ENCODE assay signal across 8 cellular contexts in the genomic region with DNA sequence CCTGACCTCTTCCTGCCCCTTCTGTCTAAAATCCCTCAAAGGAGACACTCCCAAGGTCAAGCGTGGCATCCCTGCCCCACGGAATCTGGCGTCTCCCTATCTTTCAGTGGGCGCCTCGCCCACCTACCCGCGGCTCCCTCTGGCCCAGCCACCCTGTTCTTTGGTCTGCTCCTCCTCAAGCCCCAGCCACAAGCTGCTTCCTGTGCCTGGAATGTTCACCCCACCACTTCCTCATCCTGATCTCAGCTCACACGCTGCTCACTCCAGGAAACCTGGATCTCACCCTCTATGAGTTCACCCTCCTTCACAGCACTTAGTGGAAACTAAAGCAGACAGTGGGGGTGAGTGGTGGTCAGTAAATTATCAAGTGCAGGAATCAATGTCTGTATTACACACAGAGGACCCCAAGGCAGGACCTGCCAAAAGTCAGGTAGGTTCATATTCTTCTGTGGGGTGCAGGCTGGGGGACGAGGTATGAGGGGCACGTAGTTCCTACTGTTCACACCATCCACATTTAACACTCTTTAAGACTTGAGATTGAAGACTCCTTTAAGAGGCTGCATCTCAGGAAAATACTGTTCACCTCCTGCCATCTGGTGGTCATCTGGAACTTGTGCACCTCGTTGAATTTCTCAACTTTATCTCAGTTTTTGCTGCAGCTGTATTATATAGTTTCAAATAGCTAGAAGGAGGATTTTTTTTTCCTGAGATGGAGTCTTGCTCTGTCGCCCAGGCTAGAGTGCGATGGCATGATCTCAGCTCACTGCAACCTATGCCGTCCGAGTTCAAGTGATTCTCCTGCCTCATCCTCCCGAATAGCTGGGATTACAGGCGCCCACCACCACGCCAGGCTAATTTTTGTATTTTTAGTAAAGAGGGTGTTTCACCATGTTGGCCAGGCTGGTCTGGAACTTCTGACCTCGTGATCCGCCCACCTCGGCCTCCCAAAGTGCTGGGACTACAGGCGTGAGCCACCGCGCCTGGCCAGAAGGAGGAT.
DNase-seq lines count a peak whose midpoint lies in the region; ATAC-seq and TF ChIP-seq lines count a peak whose summit lies in the region.

No MANE protein-coding gene starts in this region.

- no peaks in the 10 kb centered on the region for H3K36me3 ChIP-seq in MM.1S (replicated peaks; ENCODE audit: insufficient read depth, low read length)
- H3K36me3 ChIP-seq in cardiac muscle cell, result no peaks in the 10 kb centered on the region
- no peaks in the 10 kb centered on the region for H3K36me3 ChIP-seq in gastrocnemius medialis

- no peak for TF ChIP-seq POLR2A in gastrocnemius medialis (IDR thresholded peaks at IDR 0.05)

- no peak overlapping the region for H3K27ac Mint-ChIP-seq in WTC11

- no peaks in the 10 kb centered on the region for H3K27me3 ChIP-seq in MM.1S (replicated peaks; ENCODE audit: insufficient read depth, low read length)
- H3K27me3 ChIP-seq in cardiac muscle cell, result no peaks in the 10 kb centered on the region
- H3K27me3 ChIP-seq in gastrocnemius medialis, result no peaks in the 10 kb centered on the region

- intact Hi-C loops in gastrocnemius medialis (cut with DNase I; ENCODE audit: low total_unique reads), result loop anchor here (2.0 kb wide), 1 partner anchor 562 kb away; no protein-coding TSS in a partner anchor

- peaks cover 16% of the 10 kb centered on the region for H3K4me1 Mint-ChIP-seq in WTC11

- no peak overlapping the region for H3K9ac ChIP-seq in MM.1S (ENCODE audit: low read length)

- H3K4me3 ChIP-seq in MM.1S (ENCODE audit: low read length) (no peak overlapping the region), cardiac muscle cell (no peak overlapping the region), gastrocnemius medialis (no peak overlapping the region)

- no peaks in the 10 kb centered on the region for H3K9me2 ChIP-seq in MM.1S (replicated peaks; ENCODE audit: insufficient read depth, low read length)

- peaks cover 19% of the 10 kb centered on the region for H3K9me3 Mint-ChIP-seq in WTC11

- TF ChIP-seq CTCF in MM.1S (IDR thresholded peaks at IDR 0.05; ENCODE audit: low read length), result peak; percentile 72
- TF ChIP-seq CTCF in WTC11 (IDR thresholded peaks at IDR 0.05), result peak; percentile 57
- peak; percentile 70 for TF ChIP-seq CTCF in cardiac muscle cell (IDR thresholded peaks at IDR 0.05; ENCODE audit: low read depth, low read length)
- peak; percentile 58 to 73 (median 63) for TF ChIP-seq CTCF in gastrocnemius medialis (IDR thresholded peaks at IDR 0.05 in 4 of 5, conservative IDR thresholded peaks at IDR 0.05 in 1 of 5)

- DNase-seq in NCI-H1105 treated with DMSO at 0.1 percent for 48 hours (lab: John Stamatoyannopoulos, UW) (peak; percentile 23), NCI-H1105 (lab: John Stamatoyannopoulos, UW) (no peak), MM.1S (peak; percentile 71), WTC11 (ENCODE audit: low spot score) (no peak), cardiac muscle cell (ENCODE audit: low read depth in 1 of 2, low spot score in 1 of 2) (peak; percentile 72 to 85), gastrocnemius medialis (no peak), mesenteric fat pad (ENCODE audit: low spot score) (no peak)

- CTCF ChIA-PET in WTC11 (lab: Charles Lee), result interaction anchor here (0.6 to 1.7 kb wide), 6 partner anchors 10 to 63 kb away, joined by 3 to 5 read pairs (median 4); no protein-coding TSS in a partner anchor

- H3K27ac ChIP-seq in MM.1S (ENCODE audit: low read length) (no peak overlapping the region), cardiac muscle cell (no peak overlapping the region), gastrocnemius medialis (no peak overlapping the region)

- no peak overlapping the region for H3K4me3 Mint-ChIP-seq in WTC11

- no peak overlapping the region for H3K4me2 ChIP-seq in MM.1S (ENCODE audit: low read depth, low read length)

- H3F3A ChIP-seq in MM.1S (ENCODE audit: insufficient read depth, low read length), result no peaks in the 10 kb centered on the region

- POLR2A ChIA-PET in WTC11 (lab: Charles Lee), result interaction anchor here (0.5 kb wide), 1 partner anchor 138 kb away, joined by 4 read pairs; no protein-coding TSS in a partner anchor

- H2AFZ ChIP-seq in MM.1S (ENCODE audit: low read length), result no peak overlapping the region; the same call in 1 of the 2 replicates

- 0 out of 2 replicates have a peak, but pooled peaks cover 2% of the 10 kb centered on the region for H3K27me3 Mint-ChIP-seq in WTC11 (ENCODE audit: low read depth)

- H3K79me2 ChIP-seq in MM.1S (ENCODE audit: low read length), result no peaks in the 10 kb centered on the region

- in situ Hi-C loops in gastrocnemius medialis (cut with MboI; ENCODE audit: low sequenced_read_pairs in 4 of 4), result loop anchor here in 3 of 4 donors (25.0 kb wide), 4 partner anchors 570 to 1395 kb away; no protein-coding TSS in a partner anchor

- peaks cover 6% of the 10 kb centered on the region for H3K36me3 Mint-ChIP-seq in WTC11

- H3K9me3 ChIP-seq in MM.1S (replicated peaks; ENCODE audit: insufficient read depth, low read length) (no peaks in the 10 kb centered on the region), cardiac muscle cell (ENCODE audit: low read depth) (no peaks in the 10 kb centered on the region), gastrocnemius medialis (no peaks in the 10 kb centered on the region)

- peak; percentile 51 for ATAC-seq in GM19467 (IDR thresholded peaks at IDR 0.05; ENCODE audit: unreplicated experiment)
- ATAC-seq in WTC11, result peak; percentile 10; the same call in 1 of the 2 replicates
- peak in 1 of 2 donors; percentile 45 for ATAC-seq in gastrocnemius medialis

- no peaks in the 10 kb centered on the region for H3K4me1 ChIP-seq in MM.1S (ENCODE audit: low read length)
- H3K4me1 ChIP-seq in cardiac muscle cell (ENCODE audit: low read depth), result no peaks in the 10 kb centered on the region
- peaks cover 24 to 32% of the 10 kb centered on the region in 2 donors for H3K4me1 ChIP-seq in gastrocnemius medialis

- H4K20me1 ChIP-seq in MM.1S (ENCODE audit: insufficient read depth, low read length), result no peaks in the 10 kb centered on the region

TF ChIP-seq in WTC11, 78 proteins besides CTCF, POLR2A, EP300 and RAD21:
- TF ChIP-seq ZNF232 (CRISPR knock-in tag; IDR thresholded peaks at IDR 0.05), result peak; percentile 88; the same call in 1 of the 2 replicates
- TF ChIP-seq, protein P1, sequence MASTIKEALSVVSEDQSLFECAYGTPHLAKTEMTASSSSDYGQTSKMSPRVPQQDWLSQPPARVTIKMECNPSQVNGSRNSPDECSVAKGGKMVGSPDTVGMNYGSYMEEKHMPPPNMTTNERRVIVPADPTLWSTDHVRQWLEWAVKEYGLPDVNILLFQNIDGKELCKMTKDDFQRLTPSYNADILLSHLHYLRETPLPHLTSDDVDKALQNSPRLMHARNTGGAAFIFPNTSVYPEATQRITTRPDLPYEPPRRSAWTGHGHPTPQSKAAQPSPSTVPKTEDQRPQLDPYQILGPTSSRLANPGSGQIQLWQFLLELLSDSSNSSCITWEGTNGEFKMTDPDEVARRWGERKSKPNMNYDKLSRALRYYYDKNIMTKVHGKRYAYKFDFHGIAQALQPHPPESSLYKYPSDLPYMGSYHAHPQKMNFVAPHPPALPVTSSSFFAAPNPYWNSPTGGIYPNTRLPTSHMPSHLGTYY (CRISPR knock-in tag; IDR thresholded peaks at IDR 0.05), result no peak

Comparison
In these comparisons a context has a peak if more than half of its experiments do, and no peak if none do; other contexts are left out.
1. DNase-seq: peak in NCI-H1105 treated with DMSO at 0.1 percent for 48 hours (single experiment), MM.1S (single experiment) and cardiac muscle cell (2 of 2); none in NCI-H1105 (single experiment), WTC11 (single experiment), gastrocnemius medialis (0 of 2) and mesenteric fat pad (single experiment).
2. Peak in every context shown above with its lines, with median percentiles within 50 percentile points of each other: CTCF ChIP-seq.